8 cellular contexts compared by ENCODE assay signal in genomic region chr7:5296627-5297226, GRCh38. TPM values are rescaled to one million over a fixed set of nuclear protein-coding genes. Genes with fewer than 3 reads are reported as not detected.
DNase-seq lines count a peak whose midpoint lies in the region; ATAC-seq and TF ChIP-seq lines count a peak whose summit lies in the region.

No MANE protein-coding gene starts in this region.

- POLR2A ChIA-PET in Caco-2 (lab: Charles Lee), result no interaction called here

- H3K36me3 ChIP-seq in Caco-2 (ENCODE audit: control insufficient read depth, insufficient read depth, low read length), result peaks cover 7% of the 10 kb centered on the region

- no peaks in the 10 kb centered on the region for H3K4me1 Mint-ChIP-seq in Caco-2 (ENCODE audit: low read depth, unreplicated experiment)
- H3K4me1 Mint-ChIP-seq in stimulated activated memory B cell treated with anti-CD40 and anti-IgM and Interleukin-4, amounts not matched to agents 10 μg/mL and 1 μg/mL and 100 μg/mL, for 72 hours, result peaks cover 16% of the 10 kb centered on the region

- no peaks in the 10 kb centered on the region for H3K4me1 ChIP-seq in Caco-2

- peaks cover 58% of the 10 kb centered on the region for H3K36me3 Mint-ChIP-seq in Caco-2 (ENCODE audit: insufficient read depth, unreplicated experiment)
- peaks cover 6% of the 10 kb centered on the region for H3K36me3 Mint-ChIP-seq in stimulated activated memory B cell treated with anti-CD40 and anti-IgM and Interleukin-4, amounts not matched to agents 10 μg/mL and 1 μg/mL and 100 μg/mL, for 72 hours

- DNase-seq in Caco-2 (no peak), LNCaP clone FGC (ENCODE audit: low read depth) (peak; percentile 7), activated T-cell treated with anti-CD3 and anti-CD28 coated beads for 24 hours (ENCODE audit: low read depth) (peak; percentile 47), islet precursor cell (peak; percentile 93)

- no peaks in the 10 kb centered on the region for H3K9me3 ChIP-seq in Caco-2

- no peak overlapping the region for H3K4me3 Mint-ChIP-seq in Caco-2 (ENCODE audit: unreplicated experiment)
- peak overlapping the region; percentile 78 for H3K4me3 Mint-ChIP-seq in stimulated activated memory B cell treated with anti-CD40 and anti-IgM and Interleukin-4, amounts not matched to agents 10 μg/mL and 1 μg/mL and 100 μg/mL, for 72 hours

- H3K27ac Mint-ChIP-seq in Caco-2 (ENCODE audit: unreplicated experiment), result peak overlapping the region; percentile 82
- peak overlapping the region; percentile 40 for H3K27ac Mint-ChIP-seq in stimulated activated memory B cell treated with anti-CD40 and anti-IgM and Interleukin-4, amounts not matched to agents 10 μg/mL and 1 μg/mL and 100 μg/mL, for 72 hours

- H3K4me3 ChIP-seq in Caco-2 (ENCODE audit: low read depth, low read length) (no peak overlapping the region), LNCaP clone FGC (ENCODE audit: low read depth, low read length) (peak overlapping the region; percentile 34)

- TF ChIP-seq CTCF in Caco-2 (IDR thresholded peaks at IDR 0.05; ENCODE audit: insufficient read depth in 1 of 2, low read depth in 1 of 2, low read length in 1 of 2, severe bottlenecking in 1 of 2, unreplicated experiment in 1 of 2) (no peak), LNCaP clone FGC (IDR thresholded peaks at IDR 0.05; ENCODE audit: control insufficient read depth, extremely low read depth, insufficient read depth) (no peak)

- no peaks in the 10 kb centered on the region for H3K27me3 Mint-ChIP-seq in Caco-2 (ENCODE audit: insufficient read depth, unreplicated experiment)
- H3K27me3 Mint-ChIP-seq in stimulated activated memory B cell treated with anti-CD40 and anti-IgM and Interleukin-4, amounts not matched to agents 10 μg/mL and 1 μg/mL and 100 μg/mL, for 72 hours, result peaks cover 82% of the 10 kb centered on the region

- peak; percentile 62 for ATAC-seq in stimulated activated memory B cell treated with anti-CD40 and anti-IgM and Interleukin-4, amounts not matched to agents 10 μg/mL and 1 μg/mL and 100 μg/mL, for 72 hours
- ATAC-seq in HG03196 (IDR thresholded peaks at IDR 0.05; ENCODE audit: unreplicated experiment), result no peak
- no peak for ATAC-seq in GM19455 (IDR thresholded peaks at IDR 0.05; ENCODE audit: unreplicated experiment)
- ATAC-seq in GM19351 (IDR thresholded peaks at IDR 0.05; ENCODE audit: unreplicated experiment), result no peak

- H3K9me3 Mint-ChIP-seq in Caco-2 (ENCODE audit: unreplicated experiment), result peaks cover 6% of the 10 kb centered on the region
- peaks cover 5% of the 10 kb centered on the region for H3K9me3 Mint-ChIP-seq in stimulated activated memory B cell treated with anti-CD40 and anti-IgM and Interleukin-4, amounts not matched to agents 10 μg/mL and 1 μg/mL and 100 μg/mL, for 72 hours

- CTCF ChIA-PET in Caco-2 (lab: Charles Lee), result no interaction called here

- H3K27me3 ChIP-seq in Caco-2 (replicated peaks; ENCODE audit: control insufficient read depth, insufficient read depth, low read length), result no peaks in the 10 kb centered on the region

- intact Hi-C loops in Caco-2 (cut with micrococcal nuclease; ENCODE audit: unreplicated experiment), result no loop called here

- BruUV-seq in Caco-2 (replicated peaks; lab: Mats Ljungman, UMichigan), result no TSS peak

RNA-seq across cellular contexts. Expression of gene SLC29A4, which starts 14.0 kb away (rescaled TPM):
- 34.6 and 38.4 TPM in 2 replicates for total RNA-seq in Caco-2 (2022)

Comparison
In these comparisons a context has a peak if more than half of its experiments do, and no peak if none do; other contexts are left out.
1. DNase-seq: peak in LNCaP clone FGC (single experiment), activated T-cell treated with anti-CD3 and anti-CD28 coated beads for 24 hours (single experiment) and islet precursor cell (single experiment); none in Caco-2 (0 of 2).